12 cellular contexts compared by ENCODE assay signal in the genomic region with DNA sequence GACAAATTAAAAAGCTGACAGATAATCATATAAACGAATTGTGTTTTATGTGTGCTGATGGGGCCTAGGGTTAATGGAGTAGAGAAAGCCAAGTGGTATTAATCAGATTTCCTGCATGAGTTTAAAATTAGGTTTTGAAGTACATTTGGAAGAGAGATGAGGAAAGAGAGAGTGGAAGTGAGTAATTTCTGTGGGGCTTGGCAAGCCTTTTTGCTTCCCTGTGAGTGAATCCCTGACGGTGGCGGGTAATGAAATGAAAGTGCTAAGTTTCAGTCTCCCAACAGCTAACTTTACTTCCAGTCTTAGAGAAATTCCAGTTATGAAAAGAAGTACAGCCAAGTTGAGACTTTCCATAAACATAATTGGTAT.
DNase-seq lines count a peak whose midpoint lies in the region; ATAC-seq and TF ChIP-seq lines count a peak whose summit lies in the region.
"Had no signal": no experiment of that assay in that cellular context is flagged by ENCODE, and none has a peak within 500 bp of the region (broad histone marks: within the 10 kb centered on the region; RNA-seq: fewer than 3 reads in every experiment).

No MANE protein-coding gene starts in this region.

- intact Hi-C loops in A673 (cut with micrococcal nuclease; ENCODE audit: unreplicated experiment) = loop anchor here (5.0 kb wide), 2 partner anchors 185 to 425 kb away; no protein-coding TSS in a partner anchor

- H3K4me3 Mint-ChIP-seq in mesothelial cell of epicardium = no peak overlapping the region
- H3K4me3 Mint-ChIP-seq: central memory CD8-positive, alpha-beta T cell; T-helper 1 cell treated with Interleukin-12 subunit alpha and Interleukin-12 subunit beta and Interleukin-4 antibody, amounts not matched to agents 30 μg/mL and 1 μg/mL, for 36 hours had no signal

- peaks cover 2% of the 10 kb centered on the region for H3K36me3 Mint-ChIP-seq in mesothelial cell of epicardium

- DNase-seq in A673 (ENCODE audit: low spot score) = peak; percentile 54
- peak; percentile 40 for DNase-seq in dedifferentiated amniotic fluid mesenchymal stem cell (ENCODE audit: extremely low spot score)
- DNase-seq in mesothelial cell of epicardium (ENCODE audit: low spot score in 2 of 2, unreplicated experiment in 2 of 2) = no peak
- no peak for DNase-seq in activated CD4-positive, CD25-positive, alpha-beta regulatory T cell (lab: John Stamatoyannopoulos, UW)
- DNase-seq in SHP77 treated with DMSO at 0.1 percent for 48 hours (lab: John Stamatoyannopoulos, UW) = no peak
- DNase-seq in middle frontal gyrus (ENCODE audit: extremely low spot score, low spot score) = no peak

- no peak for ATAC-seq in HG02763 (IDR thresholded peaks at IDR 0.05; ENCODE audit: unreplicated experiment)
- ATAC-seq: K562 had no signal

- POLR2A ChIA-PET in A673 (lab: Charles Lee; ENCODE audit: low non-redundant PET) = interaction anchor here (0.6 kb wide), 1 partner anchor 16 kb away, joined by 3 read pairs; no protein-coding TSS in a partner anchor

- H3K27me3 Mint-ChIP-seq in mesothelial cell of epicardium (ENCODE audit: low read depth) = no peaks in the 10 kb centered on the region
- H3K27me3 Mint-ChIP-seq: central memory CD8-positive, alpha-beta T cell had no signal

- peaks cover 37% of the 10 kb centered on the region for H3K4me1 Mint-ChIP-seq in mesothelial cell of epicardium

- H3K27ac ChIP-seq in A673 (ENCODE audit: low read depth, low read length, poor library complexity, severe bottlenecking) (no peak overlapping the region), HUES48 (ENCODE audit: low read depth, low read length) (peak overlapping the region; percentile 42)
- H3K27ac ChIP-seq: neutrophil had no signal

- H3K4me3 ChIP-seq in A673 (ENCODE audit: low read depth, low read length, poor library complexity, severe bottlenecking) (peak overlapping the region; percentile 3), HUES48 (ENCODE audit: low read depth, low read length) (no peak overlapping the region)
- H3K4me3 ChIP-seq: K562 had no signal

- TF ChIP-seq CTCF in A673 (conservative IDR thresholded peaks at IDR 0.05; ENCODE audit: low read depth, low read length) (no peak), mesothelial cell of epicardium (IDR thresholded peaks at IDR 0.05; ENCODE audit: unreplicated experiment) (no peak)

- H3K9ac ChIP-seq in HUES48 (ENCODE audit: low read depth, low read length) = no peak overlapping the region

- no TSS peak for BruUV-seq in A673 (replicated peaks; lab: Mats Ljungman, UMichigan)

- H3K27ac Mint-ChIP-seq in mesothelial cell of epicardium = peak overlapping the region; percentile 79
- H3K27ac Mint-ChIP-seq: T-helper 1 cell treated with Interleukin-12 subunit alpha and Interleukin-12 subunit beta and Interleukin-4 antibody, amounts not matched to agents 30 μg/mL and 1 μg/mL, for 36 hours had no signal

- H3K27me3 ChIP-seq in A673 (replicated peaks; ENCODE audit: insufficient read depth, low read depth, low read length, poor library complexity) = no peaks in the 10 kb centered on the region
- no peaks in the 10 kb centered on the region for H3K27me3 ChIP-seq in HUES48 (ENCODE audit: control insufficient read depth, insufficient read depth, low read length)
- H3K27me3 ChIP-seq: neutrophil had no signal

- H3K36me3 ChIP-seq in A673 (ENCODE audit: insufficient read depth, low read length, poor library complexity, severe bottlenecking) (no peaks in the 10 kb centered on the region), HUES48 (ENCODE audit: control insufficient read depth, insufficient read depth, low read length) (no peaks in the 10 kb centered on the region)
- H3K36me3 ChIP-seq: neutrophil had no signal

- CTCF ChIA-PET in A673 (lab: Charles Lee) = no interaction called here

- H3K4me1 ChIP-seq in A673 (ENCODE audit: insufficient read depth, low read length, poor library complexity, severe bottlenecking) (peaks cover 18% of the 10 kb centered on the region), HUES48 (ENCODE audit: control insufficient read depth, insufficient read depth, low read length) (peaks cover 37% of the 10 kb centered on the region)

- H3K9me3 ChIP-seq in A673 (ENCODE audit: low read depth, low read length, poor library complexity, severe bottlenecking) (no peaks in the 10 kb centered on the region), HUES48 (ENCODE audit: control insufficient read depth, insufficient read depth, low read length) (no peaks in the 10 kb centered on the region)
- H3K9me3 ChIP-seq: neutrophil had no signal

- no peaks in the 10 kb centered on the region for H3K9me3 Mint-ChIP-seq in mesothelial cell of epicardium
- H3K9me3 Mint-ChIP-seq: central memory CD8-positive, alpha-beta T cell; T-helper 1 cell treated with Interleukin-12 subunit alpha and Interleukin-12 subunit beta and Interleukin-4 antibody, amounts not matched to agents 30 μg/mL and 1 μg/mL, for 36 hours had no signal

Comparison
In these comparisons a context has a peak if more than half of its experiments do, and no peak if none do; other contexts are left out.
1. DNase-seq: peak in A673 (single experiment) and dedifferentiated amniotic fluid mesenchymal stem cell (single experiment); none in mesothelial cell of epicardium (0 of 2), activated CD4-positive, CD25-positive, alpha-beta regulatory T cell (0 of 4), SHP77 treated with DMSO at 0.1 percent for 48 hours (single experiment) and middle frontal gyrus (single experiment).